Comparison of ENCODE assay signal across 7 cellular contexts in genomic region chr2:10300997-10301945, GRCh38. TPM values are rescaled to one million over a fixed set of nuclear protein-coding genes. Genes with fewer than 3 reads are reported as not detected.
DNase-seq lines count a peak whose midpoint lies in the region; ATAC-seq and TF ChIP-seq lines count a peak whose summit lies in the region.

No MANE protein-coding gene starts in this region.

- ATAC-seq in WTC11: no peak

- DNase-seq in HuH-7.5 (ENCODE audit: low spot score) (peak; percentile 30), WTC11 (ENCODE audit: low spot score) (no peak), endothelial cell (ENCODE audit: low spot score) (no peak), NCI-H1417 treated with DMSO at 0.1 percent for 48 hours (lab: John Stamatoyannopoulos, UW) (no peak), NCI-H2107 (lab: John Stamatoyannopoulos, UW) (no peak)
- peak; percentile 43 for DNase-seq in stimulated activated CD8-positive, alpha-beta memory T cell treated with anti-CD3 and anti-CD28 coated beads, Interleukin-4, amount 100 ng/mL, for 48 hours
- no peak for DNase-seq in NK-92 treated with Interleukin-12 subunit alpha and Interleukin-12 subunit beta, amount 100 ng/mL, for 24 hours (lab: John Stamatoyannopoulos, UW)

- POLR2A ChIA-PET in WTC11 (lab: Charles Lee): interaction anchor here (0.8 kb wide), 1 partner anchor 16 kb away, joined by 3 read pairs; no protein-coding TSS in a partner anchor

- peaks cover 34% of the 10 kb centered on the region for H3K4me1 Mint-ChIP-seq in WTC11
- peaks cover 15% of the 10 kb centered on the region for H3K4me1 Mint-ChIP-seq in endothelial cell (ENCODE audit: unreplicated experiment)

- H3K4me3 Mint-ChIP-seq in WTC11 (peak overlapping the region; percentile 48), endothelial cell (ENCODE audit: unreplicated experiment) (peak overlapping the region; percentile 68)

- H3K9me3 Mint-ChIP-seq in WTC11 (peaks cover 5% of the 10 kb centered on the region), endothelial cell (ENCODE audit: unreplicated experiment) (no peaks in the 10 kb centered on the region)

- H3K27ac Mint-ChIP-seq in WTC11 (0 out of 2 replicates have a peak overlapping the region, but pooled peaks have one; percentile 42), endothelial cell (ENCODE audit: unreplicated experiment) (peak overlapping the region; percentile 49)

- H3K27me3 Mint-ChIP-seq in WTC11 (ENCODE audit: low read depth) (peaks cover 38% of the 10 kb centered on the region), endothelial cell (ENCODE audit: unreplicated experiment) (peaks cover 17% of the 10 kb centered on the region)

- CTCF ChIA-PET in WTC11 (lab: Charles Lee): interaction anchor here (0.6 to 6.7 kb wide), 20 partner anchors 8 to 1566 kb away, joined by 3 to 100 read pairs (median 4); no protein-coding TSS in a partner anchor

- no peaks in the 10 kb centered on the region for H3K36me3 Mint-ChIP-seq in WTC11
- H3K36me3 Mint-ChIP-seq in endothelial cell (ENCODE audit: low read depth, unreplicated experiment): no peaks in the 10 kb centered on the region

- no peak for TF ChIP-seq CTCF in WTC11 (IDR thresholded peaks at IDR 0.05)
- TF ChIP-seq CTCF in endothelial cell (IDR thresholded peaks at IDR 0.05; ENCODE audit: unreplicated experiment): no peak

TF ChIP-seq in WTC11, 78 proteins besides CTCF, POLR2A, EP300 and RAD21 (continues in another document):
- TF ChIP-seq, protein P1, sequence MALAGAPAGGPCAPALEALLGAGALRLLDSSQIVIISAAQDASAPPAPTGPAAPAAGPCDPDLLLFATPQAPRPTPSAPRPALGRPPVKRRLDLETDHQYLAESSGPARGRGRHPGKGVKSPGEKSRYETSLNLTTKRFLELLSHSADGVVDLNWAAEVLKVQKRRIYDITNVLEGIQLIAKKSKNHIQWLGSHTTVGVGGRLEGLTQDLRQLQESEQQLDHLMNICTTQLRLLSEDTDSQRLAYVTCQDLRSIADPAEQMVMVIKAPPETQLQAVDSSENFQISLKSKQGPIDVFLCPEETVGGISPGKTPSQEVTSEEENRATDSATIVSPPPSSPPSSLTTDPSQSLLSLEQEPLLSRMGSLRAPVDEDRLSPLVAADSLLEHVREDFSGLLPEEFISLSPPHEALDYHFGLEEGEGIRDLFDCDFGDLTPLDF (CRISPR knock-in tag; IDR thresholded peaks at IDR 0.05): no peak
- TF ChIP-seq PRRX2 (CRISPR knock-in tag; IDR thresholded peaks at IDR 0.05): no peak
- TF ChIP-seq, protein P2, sequence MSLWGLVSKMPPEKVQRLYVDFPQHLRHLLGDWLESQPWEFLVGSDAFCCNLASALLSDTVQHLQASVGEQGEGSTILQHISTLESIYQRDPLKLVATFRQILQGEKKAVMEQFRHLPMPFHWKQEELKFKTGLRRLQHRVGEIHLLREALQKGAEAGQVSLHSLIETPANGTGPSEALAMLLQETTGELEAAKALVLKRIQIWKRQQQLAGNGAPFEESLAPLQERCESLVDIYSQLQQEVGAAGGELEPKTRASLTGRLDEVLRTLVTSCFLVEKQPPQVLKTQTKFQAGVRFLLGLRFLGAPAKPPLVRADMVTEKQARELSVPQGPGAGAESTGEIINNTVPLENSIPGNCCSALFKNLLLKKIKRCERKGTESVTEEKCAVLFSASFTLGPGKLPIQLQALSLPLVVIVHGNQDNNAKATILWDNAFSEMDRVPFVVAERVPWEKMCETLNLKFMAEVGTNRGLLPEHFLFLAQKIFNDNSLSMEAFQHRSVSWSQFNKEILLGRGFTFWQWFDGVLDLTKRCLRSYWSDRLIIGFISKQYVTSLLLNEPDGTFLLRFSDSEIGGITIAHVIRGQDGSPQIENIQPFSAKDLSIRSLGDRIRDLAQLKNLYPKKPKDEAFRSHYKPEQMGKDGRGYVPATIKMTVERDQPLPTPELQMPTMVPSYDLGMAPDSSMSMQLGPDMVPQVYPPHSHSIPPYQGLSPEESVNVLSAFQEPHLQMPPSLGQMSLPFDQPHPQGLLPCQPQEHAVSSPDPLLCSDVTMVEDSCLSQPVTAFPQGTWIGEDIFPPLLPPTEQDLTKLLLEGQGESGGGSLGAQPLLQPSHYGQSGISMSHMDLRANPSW (CRISPR knock-in tag; conservative IDR thresholded peaks at IDR 0.05; ENCODE audit: low read depth): no peak
- TF ChIP-seq, protein P3, sequence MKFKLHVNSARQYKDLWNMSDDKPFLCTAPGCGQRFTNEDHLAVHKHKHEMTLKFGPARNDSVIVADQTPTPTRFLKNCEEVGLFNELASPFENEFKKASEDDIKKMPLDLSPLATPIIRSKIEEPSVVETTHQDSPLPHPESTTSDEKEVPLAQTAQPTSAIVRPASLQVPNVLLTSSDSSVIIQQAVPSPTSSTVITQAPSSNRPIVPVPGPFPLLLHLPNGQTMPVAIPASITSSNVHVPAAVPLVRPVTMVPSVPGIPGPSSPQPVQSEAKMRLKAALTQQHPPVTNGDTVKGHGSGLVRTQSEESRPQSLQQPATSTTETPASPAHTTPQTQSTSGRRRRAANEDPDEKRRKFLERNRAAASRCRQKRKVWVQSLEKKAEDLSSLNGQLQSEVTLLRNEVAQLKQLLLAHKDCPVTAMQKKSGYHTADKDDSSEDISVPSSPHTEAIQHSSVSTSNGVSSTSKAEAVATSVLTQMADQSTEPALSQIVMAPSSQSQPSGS (CRISPR knock-in tag; IDR thresholded peaks at IDR 0.05; ENCODE audit: borderline replicate concordance, low read depth): no peak
- TF ChIP-seq, protein P4, sequence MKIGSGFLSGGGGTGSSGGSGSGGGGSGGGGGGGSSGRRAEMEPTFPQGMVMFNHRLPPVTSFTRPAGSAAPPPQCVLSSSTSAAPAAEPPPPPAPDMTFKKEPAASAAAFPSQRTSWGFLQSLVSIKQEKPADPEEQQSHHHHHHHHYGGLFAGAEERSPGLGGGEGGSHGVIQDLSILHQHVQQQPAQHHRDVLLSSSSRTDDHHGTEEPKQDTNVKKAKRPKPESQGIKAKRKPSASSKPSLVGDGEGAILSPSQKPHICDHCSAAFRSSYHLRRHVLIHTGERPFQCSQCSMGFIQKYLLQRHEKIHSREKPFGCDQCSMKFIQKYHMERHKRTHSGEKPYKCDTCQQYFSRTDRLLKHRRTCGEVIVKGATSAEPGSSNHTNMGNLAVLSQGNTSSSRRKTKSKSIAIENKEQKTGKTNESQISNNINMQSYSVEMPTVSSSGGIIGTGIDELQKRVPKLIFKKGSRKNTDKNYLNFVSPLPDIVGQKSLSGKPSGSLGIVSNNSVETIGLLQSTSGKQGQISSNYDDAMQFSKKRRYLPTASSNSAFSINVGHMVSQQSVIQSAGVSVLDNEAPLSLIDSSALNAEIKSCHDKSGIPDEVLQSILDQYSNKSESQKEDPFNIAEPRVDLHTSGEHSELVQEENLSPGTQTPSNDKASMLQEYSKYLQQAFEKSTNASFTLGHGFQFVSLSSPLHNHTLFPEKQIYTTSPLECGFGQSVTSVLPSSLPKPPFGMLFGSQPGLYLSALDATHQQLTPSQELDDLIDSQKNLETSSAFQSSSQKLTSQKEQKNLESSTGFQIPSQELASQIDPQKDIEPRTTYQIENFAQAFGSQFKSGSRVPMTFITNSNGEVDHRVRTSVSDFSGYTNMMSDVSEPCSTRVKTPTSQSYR (CRISPR knock-in tag; IDR thresholded peaks at IDR 0.05): no peak
- no peak for TF ChIP-seq NFE2L1 (CRISPR knock-in tag; IDR thresholded peaks at IDR 0.05)
- TF ChIP-seq, protein P5, sequence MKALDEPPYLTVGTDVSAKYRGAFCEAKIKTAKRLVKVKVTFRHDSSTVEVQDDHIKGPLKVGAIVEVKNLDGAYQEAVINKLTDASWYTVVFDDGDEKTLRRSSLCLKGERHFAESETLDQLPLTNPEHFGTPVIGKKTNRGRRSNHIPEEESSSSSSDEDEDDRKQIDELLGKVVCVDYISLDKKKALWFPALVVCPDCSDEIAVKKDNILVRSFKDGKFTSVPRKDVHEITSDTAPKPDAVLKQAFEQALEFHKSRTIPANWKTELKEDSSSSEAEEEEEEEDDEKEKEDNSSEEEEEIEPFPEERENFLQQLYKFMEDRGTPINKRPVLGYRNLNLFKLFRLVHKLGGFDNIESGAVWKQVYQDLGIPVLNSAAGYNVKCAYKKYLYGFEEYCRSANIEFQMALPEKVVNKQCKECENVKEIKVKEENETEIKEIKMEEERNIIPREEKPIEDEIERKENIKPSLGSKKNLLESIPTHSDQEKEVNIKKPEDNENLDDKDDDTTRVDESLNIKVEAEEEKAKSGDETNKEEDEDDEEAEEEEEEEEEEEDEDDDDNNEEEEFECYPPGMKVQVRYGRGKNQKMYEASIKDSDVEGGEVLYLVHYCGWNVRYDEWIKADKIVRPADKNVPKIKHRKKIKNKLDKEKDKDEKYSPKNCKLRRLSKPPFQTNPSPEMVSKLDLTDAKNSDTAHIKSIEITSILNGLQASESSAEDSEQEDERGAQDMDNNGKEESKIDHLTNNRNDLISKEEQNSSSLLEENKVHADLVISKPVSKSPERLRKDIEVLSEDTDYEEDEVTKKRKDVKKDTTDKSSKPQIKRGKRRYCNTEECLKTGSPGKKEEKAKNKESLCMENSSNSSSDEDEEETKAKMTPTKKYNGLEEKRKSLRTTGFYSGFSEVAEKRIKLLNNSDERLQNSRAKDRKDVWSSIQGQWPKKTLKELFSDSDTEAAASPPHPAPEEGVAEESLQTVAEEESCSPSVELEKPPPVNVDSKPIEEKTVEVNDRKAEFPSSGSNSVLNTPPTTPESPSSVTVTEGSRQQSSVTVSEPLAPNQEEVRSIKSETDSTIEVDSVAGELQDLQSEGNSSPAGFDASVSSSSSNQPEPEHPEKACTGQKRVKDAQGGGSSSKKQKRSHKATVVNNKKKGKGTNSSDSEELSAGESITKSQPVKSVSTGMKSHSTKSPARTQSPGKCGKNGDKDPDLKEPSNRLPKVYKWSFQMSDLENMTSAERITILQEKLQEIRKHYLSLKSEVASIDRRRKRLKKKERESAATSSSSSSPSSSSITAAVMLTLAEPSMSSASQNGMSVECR (CRISPR knock-in tag; IDR thresholded peaks at IDR 0.05; ENCODE audit: borderline replicate concordance): no peak
- TF ChIP-seq ZNF232 (CRISPR knock-in tag; IDR thresholded peaks at IDR 0.05): no peak
- no peak for TF ChIP-seq GABPB1 (CRISPR knock-in tag; IDR thresholded peaks at IDR 0.05)

RNA-seq across cellular contexts. Expression of gene HPCAL1, which starts 1.4 kb away (rescaled TPM):
- total RNA-seq in WTC11 (2021): 10.5 to 12.4 TPM (median 11.8 TPM) in 3 replicates
- total RNA-seq in endothelial cell (ENCODE audit: unreplicated experiment): 34.6 TPM

Comparison
In these comparisons a context has a peak if more than half of its experiments do, and no peak if none do; other contexts are left out.
1. DNase-seq: peak in HuH-7.5 (single experiment) and stimulated activated CD8-positive, alpha-beta memory T cell treated with anti-CD3 and anti-CD28 coated beads, Interleukin-4, amount 100 ng/mL, for 48 hours (single experiment); none in WTC11 (single experiment), endothelial cell (single experiment), NCI-H1417 treated with DMSO at 0.1 percent for 48 hours (single experiment), NCI-H2107 (single experiment) and NK-92 treated with Interleukin-12 subunit alpha and Interleukin-12 subunit beta, amount 100 ng/mL, for 24 hours (single experiment).